Comparison of ENCODE assay signal across 18 cellular contexts in genomic region chr2:204795156-204795555, GRCh38.
A peak's percentile ranks its signal among the peaks of the same experiment; 100 is the strongest.
DNase-seq lines count a peak whose midpoint lies in the region; FAIRE-seq and TF ChIP-seq lines count a peak whose summit lies in the region.
"Had no signal": no experiment of that assay in that cellular context is flagged by ENCODE, and none has a peak within 500 bp of the region (broad histone marks: within the 10 kb centered on the region; RNA-seq: fewer than 3 reads in every experiment).

No MANE protein-coding gene starts in this region.

- no peaks in the 10 kb centered on the region for H4K20me1 ChIP-seq in endothelial cell of umbilical vein (replicated peaks; ENCODE audit: control insufficient read depth, extremely low read depth, insufficient read depth, low read length)

- no peak overlapping the region for H2BK5ac ChIP-seq in mesendoderm (ENCODE audit: low read length)

- H2AK5ac ChIP-seq in mesendoderm (ENCODE audit: low read length), result no peak overlapping the region

- H3K36me3 ChIP-seq in endothelial cell of umbilical vein (ENCODE audit: control insufficient read depth in 2 of 2, extremely low read depth in 1 of 2, insufficient read depth in 2 of 2, low read length in 2 of 2), result no peaks in the 10 kb centered on the region
- no peaks in the 10 kb centered on the region for H3K36me3 ChIP-seq in mesendoderm (ENCODE audit: control insufficient read depth, insufficient read depth, low read length)
- no peaks in the 10 kb centered on the region for H3K36me3 ChIP-seq in tibial artery
- no peaks in the 10 kb centered on the region for H3K36me3 ChIP-seq in ascending aorta
- H3K36me3 ChIP-seq: adrenal gland, upper lobe of right lung had no signal

- no TSS peak for BruUV-seq in endothelial cell of umbilical vein (replicated peaks; lab: Mats Ljungman, UMichigan)

- H3K23ac ChIP-seq in mesendoderm (ENCODE audit: low read length), result no peak overlapping the region

- WGBS in mesendoderm (ENCODE audit: extremely low coverage, insufficient coverage, low lambda C conversion rate), result no CpG with 5 or more reads among the region's 1 CpG

- no peak overlapping the region for H4K5ac ChIP-seq in mesendoderm (ENCODE audit: low read length)

- peaks cover 2% of the 10 kb centered on the region for H3K79me2 ChIP-seq in endothelial cell of umbilical vein (ENCODE audit: control insufficient read depth, insufficient read depth, low read length)
- H3K79me2 ChIP-seq in mesendoderm (ENCODE audit: control insufficient read depth, insufficient read depth, low read length), result no peaks in the 10 kb centered on the region

- H2AFZ ChIP-seq in endothelial cell of umbilical vein (ENCODE audit: low read depth, low read length), result peak overlapping the region; percentile 51

- H3K27me3 ChIP-seq in endothelial cell of umbilical vein (ENCODE audit: control insufficient read depth in 2 of 2, insufficient read depth in 2 of 2, low read length in 2 of 2), result no peaks in the 10 kb centered on the region
- no peaks in the 10 kb centered on the region for H3K27me3 ChIP-seq in mesendoderm (ENCODE audit: insufficient read depth, low read length, poor library complexity)
- H3K27me3 ChIP-seq in tibial artery, result no peaks in the 10 kb centered on the region
- no peaks in the 10 kb centered on the region for H3K27me3 ChIP-seq in ascending aorta
- H3K27me3 ChIP-seq: adrenal gland, upper lobe of right lung had no signal

- H3K4me1 ChIP-seq in endothelial cell of umbilical vein (ENCODE audit: control insufficient read depth, extremely low read depth, insufficient read depth, low read length) (peaks cover 22% of the 10 kb centered on the region), mesendoderm (ENCODE audit: control insufficient read depth, low read depth, low read length) (no peaks in the 10 kb centered on the region), tibial artery (peaks cover 0 to 20% (median 0%) of the 10 kb centered on the region in 4 donors), ascending aorta (no peaks in the 10 kb centered on the region)
- H3K4me1 ChIP-seq: adrenal gland, upper lobe of right lung had no signal

- H3K9me1 ChIP-seq in endothelial cell of umbilical vein (replicated peaks; ENCODE audit: control insufficient read depth, extremely low read depth, insufficient read depth, low read length), result no peaks in the 10 kb centered on the region

- DNase-seq in AG10803 (ENCODE audit: low read depth) (peak; percentile 32), M059J (ENCODE audit: low read depth) (peak; percentile 40), endothelial cell of umbilical vein (ENCODE audit: low read depth, low spot score) (peak; percentile 81), mesendoderm (peak; percentile 1), GM19238 (ENCODE audit: insufficient read length, low spot score) (no peak), tibial artery (no peak), ascending aorta (ENCODE audit: low spot score in 2 of 2) (no peak)
- no peak for DNase-seq in central memory CD4-positive, alpha-beta T cell
- DNase-seq: activated CD4-positive, alpha-beta T cell treated with anti-CD3 and anti-CD28 coated beads for 1 hour; activated effector memory CD4-positive, alpha-beta T cell treated with Interleukin-2 at 50 U/mL for 16 hours; adrenal gland; immature natural killer cell; NCI-H774; stimulated activated CD4-positive, alpha-beta T cell treated with anti-CD3 and anti-CD28 coated beads, Interleukin-15, amount 100 ng/mL, for 24 hours; stimulated activated naive CD4-positive, alpha-beta T cell treated with Interleukin-2 at 50 U/mL for 16 hours; upper lobe of right lung had no signal

- H3K56ac ChIP-seq in mesendoderm (ENCODE audit: low read length), result no peak overlapping the region

- H3K9ac ChIP-seq in endothelial cell of umbilical vein (replicated peaks; ENCODE audit: extremely low read depth, insufficient read depth, low read length), result peak overlapping the region; percentile 41
- H3K9ac ChIP-seq in mesendoderm (ENCODE audit: low read length), result no peak overlapping the region

- H3K9me3 ChIP-seq in endothelial cell of umbilical vein (replicated peaks; ENCODE audit: control insufficient read depth, insufficient read depth, low read length), result no peaks in the 10 kb centered on the region
- H3K9me3 ChIP-seq in tibial artery, result no peaks in the 10 kb centered on the region
- no peaks in the 10 kb centered on the region for H3K9me3 ChIP-seq in ascending aorta
- H3K9me3 ChIP-seq: adrenal gland, upper lobe of right lung had no signal

- H3K4ac ChIP-seq in mesendoderm (ENCODE audit: low read depth, low read length), result no peak overlapping the region

- POLR2A ChIA-PET in endothelial cell of umbilical vein (lab: Charles Lee), result no interaction called here

- no peaks in the 10 kb centered on the region for H3K79me1 ChIP-seq in mesendoderm (ENCODE audit: low read length)

- H4K8ac ChIP-seq in mesendoderm (ENCODE audit: low read depth, low read length), result no peak overlapping the region

- no peak overlapping the region for H3K18ac ChIP-seq in mesendoderm (ENCODE audit: low read length)

- intact Hi-C loops in endothelial cell of umbilical vein (cut with micrococcal nuclease) (loop anchor here (1.0 to 10.0 kb wide), 4 partner anchors 47 to 680 kb away; no protein-coding TSS in a partner anchor), tibial artery (cut with DNase I; ENCODE audit: low total_unique reads) (no loop called here), ascending aorta (cut with DNase I) (no loop called here)

- peak overlapping the region; percentile 54 for H3K4me2 ChIP-seq in endothelial cell of umbilical vein (ENCODE audit: insufficient read depth, low read length)
- H3K4me2 ChIP-seq in mesendoderm (ENCODE audit: low read length), result no peak overlapping the region

- H2BK15ac ChIP-seq in mesendoderm (replicated peaks; ENCODE audit: low read depth), result no peak overlapping the region

- H3K27ac ChIP-seq in endothelial cell of umbilical vein (ENCODE audit: insufficient read depth, low read depth, low read length) (peak overlapping the region; percentile 81), mesendoderm (ENCODE audit: low read depth, low read length) (no peak overlapping the region), tibial artery (no peak overlapping the region), ascending aorta (no peak overlapping the region)
- H3K27ac ChIP-seq: adrenal gland, SK-N-MC, upper lobe of right lung had no signal

- dilution Hi-C loops in endothelial cell of umbilical vein (cut with MboI; ENCODE audit: extremely low pct_ligation_motif_present, low sequenced_read_pairs), result no loop called here

- TF ChIP-seq POLR2A in endothelial cell of umbilical vein (IDR thresholded peaks at IDR 0.05; ENCODE audit: low read depth, low read length), result no peak

- CTCF ChIA-PET in endothelial cell of umbilical vein (lab: Charles Lee), result interaction anchor here (1.4 kb wide), 1 partner anchor 14 kb away, joined by 7 read pairs; no protein-coding TSS in a partner anchor

- H3K4me3 ChIP-seq in AG10803 (ENCODE audit: low read length) (no peak overlapping the region), endothelial cell of umbilical vein (replicated peaks in 1 of 3; ENCODE audit: insufficient read depth in 1 of 3, low read depth in 1 of 3, low read length in 3 of 3) (no peak overlapping the region), mesendoderm (ENCODE audit: low read length) (no peak overlapping the region), tibial artery (no peak overlapping the region), ascending aorta (no peak overlapping the region)
- H3K4me3 ChIP-seq: adrenal gland, SK-N-MC, upper lobe of right lung had no signal

- peak; percentile 96 for FAIRE-seq in endothelial cell of umbilical vein (lab: Jason Lieb, UNC)
- FAIRE-seq: colon had no signal

- no peak overlapping the region for H2BK120ac ChIP-seq in mesendoderm (ENCODE audit: low read depth, low read length)

- TF ChIP-seq CTCF in AG10803 (conservative IDR thresholded peaks at IDR 0.05; ENCODE audit: low read length), result no peak
- TF ChIP-seq CTCF in endothelial cell of umbilical vein (IDR thresholded peaks at IDR 0.05; ENCODE audit: extremely low read depth in 1 of 2, insufficient read depth in 1 of 2, low read depth in 1 of 2, low read length in 2 of 2), result no peak
- TF ChIP-seq CTCF in tibial artery (IDR thresholded peaks at IDR 0.05), result no peak
- TF ChIP-seq CTCF in ascending aorta (IDR thresholded peaks at IDR 0.05), result no peak

TF ChIP-seq in endothelial cell of umbilical vein, 7 proteins besides CTCF, POLR2A, EP300 and RAD21:
- TF ChIP-seq GATA2 (IDR thresholded peaks at IDR 0.05; ENCODE audit: insufficient read depth, insufficient read length, low read depth, low read length) (peak; percentile 59), JUN (IDR thresholded peaks at IDR 0.05; ENCODE audit: borderline replicate concordance, insufficient read depth, insufficient read length, low read depth) (peak; percentile 88), EZH2 (IDR thresholded peaks at IDR 0.05; ENCODE audit: borderline replicate concordance, low read depth, low read length, severe bottlenecking) (no peak), MYC (IDR thresholded peaks at IDR 0.05; ENCODE audit: low read depth, low read length) (no peak), MAX (IDR thresholded peaks at IDR 0.05; ENCODE audit: insufficient read depth, insufficient read length) (no peak), POLR2AphosphoS5 (IDR thresholded peaks at IDR 0.05; ENCODE audit: insufficient read depth, low read depth, low read length) (peak; percentile 73), FOS (IDR thresholded peaks at IDR 0.05; ENCODE audit: borderline replicate concordance, insufficient read depth, low read length) (peak; percentile 95)

Comparison
In these comparisons a context has a peak if more than half of its experiments do, and no peak if none do; other contexts are left out.
1. DNase-seq: peak in AG10803 (single experiment), M059J (single experiment), endothelial cell of umbilical vein (single experiment) and mesendoderm (single experiment); none in central memory CD4-positive, alpha-beta T cell (single experiment), GM19238 (single experiment), tibial artery (0 of 2) and ascending aorta (0 of 2).